ENCODE assay signal across 8 cellular contexts in genomic region chr1:31715873-31716220, GRCh38. TPM values are rescaled to one million over a fixed set of nuclear protein-coding genes. Genes with fewer than 3 reads are reported as not detected.
DNase-seq lines count a peak whose midpoint lies in the region; ATAC-seq, FAIRE-seq and TF ChIP-seq lines count a peak whose summit lies in the region.

No MANE protein-coding gene starts in this region.

- H3K36me3 ChIP-seq in HCT116 (ENCODE audit: control insufficient read depth in 1 of 2, insufficient read depth in 2 of 2, low read length in 2 of 2) (no peaks in the 10 kb centered on the region), endodermal cell (ENCODE audit: control insufficient read depth, insufficient read depth, low read length) (no peaks in the 10 kb centered on the region), neural cell (ENCODE audit: insufficient read depth, low read length) (no peaks in the 10 kb centered on the region), pancreas (no peaks in the 10 kb centered on the region)

- H3K4me1 ChIP-seq in A549 (peaks cover 51% of the 10 kb centered on the region), HCT116 (ENCODE audit: control insufficient read depth in 1 of 2, insufficient read depth in 2 of 2, low read length in 2 of 2) (peaks cover 23 to 51% of the 10 kb centered on the region in 2 experiments), endodermal cell (ENCODE audit: control insufficient read depth, insufficient read depth, low read length) (peaks cover 8% of the 10 kb centered on the region), pancreas (peaks cover 0 to 9% (median 3%) of the 10 kb centered on the region in 3 donors)

- no peak for TF ChIP-seq CTCF in A549 (IDR thresholded peaks at IDR 0.05)
- peak in 1 of 3 experiments; percentile 8; a peak in 1 of 6 replicates for TF ChIP-seq CTCF in HCT116 (IDR thresholded peaks at IDR 0.05 in 2 of 3, conservative IDR thresholded peaks at IDR 0.05 in 1 of 3; ENCODE audit: borderline replicate concordance in 1 of 3, insufficient read depth in 1 of 3, low read depth in 2 of 3, low read length in 2 of 3)
- no peak for TF ChIP-seq CTCF in endodermal cell (conservative IDR thresholded peaks at IDR 0.05)
- peak; percentile 8 for TF ChIP-seq CTCF in neural cell (IDR thresholded peaks at IDR 0.05; ENCODE audit: poor library complexity, severe bottlenecking)
- no peak for TF ChIP-seq CTCF in pancreas (IDR thresholded peaks at IDR 0.05)

- FAIRE-seq in A549 (lab: Jason Lieb, UNC) = no peak
- FAIRE-seq in pancreas (lab: Jason Lieb, UNC) = no peak

- intact Hi-C loops in HCT116 (cut with micrococcal nuclease) = loop anchor here (2.0 kb wide), 2 partner anchors 51 to 73 kb away; no protein-coding TSS in a partner anchor
- intact Hi-C loops in pancreas (cut with DNase I) = no loop called here

- no peak overlapping the region for H2AFZ ChIP-seq in HCT116 (ENCODE audit: low read depth, low read length, poor library complexity, severe bottlenecking)
- no peak overlapping the region for H2AFZ ChIP-seq in neural cell (ENCODE audit: low read depth, low read length)

- ATAC-seq in A549 (peak in 1 of 2 experiments; percentile 4; a peak in 4 of 6 replicates), HCT116 (no peak), pancreas (no peak)

- whole genome bisulfite sequencing in A549 (ENCODE audit: missing lambda C conversion rate) = 2% methylated on average over 7 of the region's 7 CpGs
- 11 to 28% methylated on average over 5 to 7 of the region's 7 CpGs for WGBS in endodermal cell (ENCODE audit: insufficient coverage in 1 of 2, insufficient read length in 1 of 2), 2 experiments
- WGBS in pancreas, 2 donors = 8% methylated on average over 5 to 7 of the region's 7 CpGs

- peaks cover 21% of the 10 kb centered on the region for H3K4me1 Mint-ChIP-seq in endodermal cell

- H3K9me3 ChIP-seq in A549 (no peaks in the 10 kb centered on the region), HCT116 (ENCODE audit: control insufficient read depth in 1 of 2, insufficient read depth in 1 of 2, low read depth in 1 of 2, low read length in 2 of 2) (no peaks in the 10 kb centered on the region), endodermal cell (ENCODE audit: control insufficient read depth, low read length) (no peaks in the 10 kb centered on the region), neural cell (ENCODE audit: low read length) (no peaks in the 10 kb centered on the region), pancreas (no peaks in the 10 kb centered on the region)

- no peaks in the 10 kb centered on the region for H3K9me2 ChIP-seq in HCT116 (ENCODE audit: insufficient read depth)
- no peaks in the 10 kb centered on the region for H3K9me2 ChIP-seq in neural cell (ENCODE audit: insufficient read depth, low read length)

- CTCF ChIA-PET in A549 (lab: Yijun Ruan, JAX) (interaction anchor here (0.7 to 12.0 kb wide), 36 partner anchors 10 to 151 kb away, joined by 3 to 183 read pairs (median 8); partner anchors contain the start of gene COL16A1), HCT116 (lab: Charles Lee) (interaction anchor here (1.0 to 3.8 kb wide), 16 partner anchors 8 to 248 kb away, joined by 3 to 26 read pairs (median 6); no protein-coding TSS in a partner anchor)

- H3F3A ChIP-seq in neural cell (ENCODE audit: insufficient read depth, low read length, poor library complexity, severe bottlenecking) = no peaks in the 10 kb centered on the region

- H3K27ac Mint-ChIP-seq in endodermal cell = no peak overlapping the region

- no peaks in the 10 kb centered on the region for H4K20me1 ChIP-seq in HCT116 (ENCODE audit: insufficient read depth)
- no peaks in the 10 kb centered on the region for H4K20me1 ChIP-seq in neural cell (ENCODE audit: insufficient read depth)

- H3K9ac ChIP-seq in HCT116 (ENCODE audit: low read length) (no peak overlapping the region; the same call in 1 of the 2 replicates), endodermal cell (ENCODE audit: extremely low read depth, low read length, poor library complexity, severe bottlenecking) (no peak overlapping the region), neural cell (ENCODE audit: low read length) (no peak overlapping the region)

- POLR2A ChIA-PET in A549 (lab: Yijun Ruan, JAX) (interaction anchor here (0.8 to 3.0 kb wide), 11 partner anchors 9 to 347 kb away, joined by 3 to 30 read pairs (median 6); partner anchors contain the start of gene PEF1), HCT116 (lab: Charles Lee) (interaction anchor here (1.6 to 2.2 kb wide), 2 partner anchors 71 to 73 kb away, joined by 3 to 9 read pairs; partner anchors contain the start of gene PEF1)

- peak overlapping the region; percentile 49 for H3K4me3 ChIP-seq in A549
- H3K4me3 ChIP-seq in HCT116 (replicated peaks in 1 of 2; ENCODE audit: low read depth in 1 of 2, low read length in 2 of 2) = peak overlapping the region; percentile 24 to 65
- H3K4me3 ChIP-seq in endodermal cell (ENCODE audit: low read length) = no peak overlapping the region
- H3K4me3 ChIP-seq in neural cell (ENCODE audit: low read length) = no peak overlapping the region
- H3K4me3 ChIP-seq in pancreas = peak overlapping the region in 1 of 4 donors; percentile 23

- H3K79me2 ChIP-seq in HCT116 (ENCODE audit: insufficient read depth, low read length) = no peaks in the 10 kb centered on the region
- no peaks in the 10 kb centered on the region for H3K79me2 ChIP-seq in neural cell (replicated peaks; ENCODE audit: insufficient read depth, low read length)

- peaks cover 24% of the 10 kb centered on the region for H3K27me3 Mint-ChIP-seq in endodermal cell (ENCODE audit: insufficient read depth)

- H3K4me2 ChIP-seq in A549 (peak overlapping the region; percentile 94), HCT116 (ENCODE audit: low read length) (peak overlapping the region; percentile 99), neural cell (ENCODE audit: low read length) (no peak overlapping the region)

- H3K27ac ChIP-seq in A549 (peak overlapping the region; percentile 91 to 94; a peak in 4 of 6 replicates), HCT116 (ENCODE audit: low read depth, low read length) (no peak overlapping the region), endodermal cell (ENCODE audit: low read depth, low read length) (no peak overlapping the region), neural cell (ENCODE audit: low read length) (no peak overlapping the region), pancreas (no peak overlapping the region)

- no peaks in the 10 kb centered on the region for H3K9me3 Mint-ChIP-seq in endodermal cell

- no peak for TF ChIP-seq POLR2A in A549 (IDR thresholded peaks at IDR 0.05; ENCODE audit: low read length)
- TF ChIP-seq POLR2A in HCT116 (IDR thresholded peaks at IDR 0.05; ENCODE audit: borderline replicate concordance, extremely low read depth, insufficient read depth, insufficient read length) = no peak

- no peak for TF ChIP-seq EP300 in A549 (IDR thresholded peaks at IDR 0.05)
- TF ChIP-seq EP300 in neural cell (conservative IDR thresholded peaks at IDR 0.05; ENCODE audit: poor library complexity, severe bottlenecking) = no peak

- peak overlapping the region; percentile 65 for H3K4me3 Mint-ChIP-seq in endodermal cell

- H3K36me3 Mint-ChIP-seq in endodermal cell (ENCODE audit: low read depth) = no peaks in the 10 kb centered on the region

- H3K27me3 ChIP-seq in HCT116 (ENCODE audit: insufficient read depth, low read length) (peaks cover 11% of the 10 kb centered on the region; the same call in 1 of the 2 replicates), endodermal cell (ENCODE audit: control insufficient read depth, insufficient read depth, low read length, poor library complexity, severe bottlenecking) (peaks cover 6% of the 10 kb centered on the region), neural cell (ENCODE audit: insufficient read depth, low read depth, low read length) (peaks cover 10% of the 10 kb centered on the region), pancreas (no peaks in the 10 kb centered on the region)

- no peak for TF ChIP-seq RAD21 in A549 (conservative IDR thresholded peaks at IDR 0.05 in 1 of 2, IDR thresholded peaks at IDR 0.05 in 1 of 2)
- TF ChIP-seq RAD21 in HCT116 (IDR thresholded peaks at IDR 0.05; ENCODE audit: low read depth) = no peak
- TF ChIP-seq RAD21 in neural cell (conservative IDR thresholded peaks at IDR 0.05) = no peak

- RAD21 ChIA-PET in HCT116 (lab: Charles Lee; ENCODE audit: low non-redundant PET in 1 of 2, low total read pairs in 2 of 2, uncharacterized antibody in 2 of 2, unreplicated experiment in 2 of 2) = interaction anchor here in 1 of 2 experiments (0.9 kb wide), 1 partner anchor 71 kb away, joined by 3 read pairs; the partner anchor contains the start of gene PEF1

- BruUV-seq in HCT116 (replicated peaks; lab: Mats Ljungman, UMichigan) = no TSS peak

- DNase-seq in A549 (ENCODE audit: low read depth in 1 of 2, low spot score in 1 of 2) (no peak), HCT116 (ENCODE audit: low read depth, low spot score) (no peak), endodermal cell (no peak), pancreas (no peak), nucleus accumbens (lab: John Stamatoyannopoulos, UW) (no peak), AG08395 (ENCODE audit: low spot score) (no peak)
- no peak for DNase-seq in NK-92 treated with Interleukin-12 subunit alpha and Interleukin-12 subunit beta, amount 100 ng/mL, for 24 hours (lab: John Stamatoyannopoulos, UW)

RNA-seq across cellular contexts. Expression of gene COL16A1, which starts 12.0 kb away (rescaled TPM):
- polyA plus RNA-seq in A549 (2011; rRNA removed) (1.4 and 1.5 TPM in 2 replicates), A549 (2017; fragmentation: RNase III; extraction: RNeasy Plus Mini Kit Qiagen cat#74134 plus additional on column Dnase treatment) (8.1 to 11.1 TPM (median 10.4 TPM) in 3 replicates), neural cell (3.4 and 4.4 TPM in 2 replicates), pancreas (10 to 100 TPM; 15.1 to 19.3 TPM)
- polyA plus RNA-seq in A549 (2012; cell fraction: cytosol; rRNA removed) = 2.4 and 3.5 TPM in 2 replicates
- 15.3 and 19.1 TPM in 2 replicates for polyA plus RNA-seq in A549 (2012; cell fraction: nucleus; rRNA removed)
- polyA minus RNA-seq in A549 (2011; rRNA and poly(A)+ RNA removed) = 0.95 and 1.4 TPM in 2 replicates
- total RNA-seq in HCT116 (2021; ENCODE audit: unreplicated experiment) (2.2 TPM), endodermal cell (1 to 10 TPM; 7.4 to 9.9 TPM), pancreas (10 to 100 TPM in 3 of 6 donors, 1 to 10 TPM in 3; 3.3 to 26.7 (median 8.0) TPM)
- 1.3 and 1.5 TPM in 2 replicates for polyA plus RNA-seq in HCT116 (2012)
- 3.6 TPM for polyA plus RNA-seq in endodermal cell (2013, experiment 1 of 2)
- 2.7 TPM for polyA plus RNA-seq in endodermal cell (2013, experiment 2 of 2)
- polyA minus RNA-seq in neural cell = 1.5 and 2.1 TPM in 2 replicates

RNA-seq across cellular contexts. Expression of gene ADGRB2, which starts 48.3 kb away (rescaled TPM):
- polyA plus RNA-seq in A549 (2011; rRNA removed) (2.3 and 2.7 TPM in 2 replicates), A549 (2017; fragmentation: RNase III; extraction: RNeasy Plus Mini Kit Qiagen cat#74134 plus additional on column Dnase treatment) (6.3 to 7.0 TPM (median 6.6 TPM) in 3 replicates), neural cell (45.0 and 51.8 TPM in 2 replicates), pancreas (under 1 TPM; 0.23 to 0.49 TPM)
- 6.5 and 9.5 TPM in 2 replicates for polyA plus RNA-seq in A549 (2012; cell fraction: cytosol; rRNA removed)
- polyA plus RNA-seq in A549 (2012; cell fraction: nucleus; rRNA removed) = 28.3 and 34.0 TPM in 2 replicates
- polyA minus RNA-seq in A549 (2011; rRNA and poly(A)+ RNA removed) = 2.5 and 3.3 TPM in 2 replicates
- total RNA-seq in HCT116 (2021; ENCODE audit: unreplicated experiment) (10.1 TPM), endodermal cell (10 to 100 TPM; 13.1 to 22.7 TPM), pancreas (1 to 10 TPM in 1 of 6 donors, under 1 TPM in 5; 0.12 to 1.3 (median 0.43) TPM)
- polyA plus RNA-seq in HCT116 (2012) = 6.0 and 7.1 TPM in 2 replicates
- polyA plus RNA-seq in endodermal cell (2013, experiment 1 of 2) = 37.3 TPM
- 34.7 TPM for polyA plus RNA-seq in endodermal cell (2013, experiment 2 of 2)
- 57.1 and 63.8 TPM in 2 replicates for polyA minus RNA-seq in neural cell

Comparison
In these comparisons a context has a peak if more than half of its experiments do, and no peak if none do; other contexts are left out.
1. H3K27ac ChIP-seq: peak in A549 (2 of 2); none in HCT116 (single experiment), endodermal cell (single experiment), neural cell (single experiment) and pancreas (0 of 4).
2. H3K4me3 ChIP-seq: peak in A549 (single experiment) and HCT116 (2 of 2); none in endodermal cell (single experiment) and neural cell (single experiment).